ENCODE assay signal across 8 cellular contexts in genomic region chr17:40822132-40822812, GRCh38. TPM values are rescaled to one million over a fixed set of nuclear protein-coding genes. Genes with fewer than 3 reads are reported as not detected.
DNase-seq lines count a peak whose midpoint lies in the region; ATAC-seq and TF ChIP-seq lines count a peak whose summit lies in the region.

Gene KRT10 (minus strand): TSS chr17:40822614. CDS start chr17:40822585, 29 bp downstream.

- no peaks in the 10 kb centered on the region for H3K27me3 ChIP-seq in right atrium auricular region
- no peaks in the 10 kb centered on the region for H3K27me3 ChIP-seq in sigmoid colon

- TF ChIP-seq POLR2A in sigmoid colon (IDR thresholded peaks at IDR 0.05), result no peak

- H3K4me1 Mint-ChIP-seq in activated CD4-positive, alpha-beta memory T cell treated with anti-CD3 and anti-CD28 coated beads, Interleukin-2, amount 10 ng/mL, durations not matched to agents 7 days and 5 days, result peaks cover 41% of the 10 kb centered on the region

- TF ChIP-seq EP300 in sigmoid colon (IDR thresholded peaks at IDR 0.05), result no peak

- CTCF ChIA-PET in activated CD4-positive, alpha-beta memory T cell treated with anti-CD3 and anti-CD28 coated beads, Interleukin-2, amount 10 ng/mL, durations not matched to agents 7 days and 5 days (lab: Charles Lee), result no interaction called here

- H3K36me3 ChIP-seq in right atrium auricular region, result no peaks in the 10 kb centered on the region
- peaks cover 0 to 7% (median 0%) of the 10 kb centered on the region in 4 donors for H3K36me3 ChIP-seq in sigmoid colon

- no peak within 1 kb of the TSS for H3K4me3 Mint-ChIP-seq in activated CD4-positive, alpha-beta memory T cell treated with anti-CD3 and anti-CD28 coated beads, Interleukin-2, amount 10 ng/mL, durations not matched to agents 7 days and 5 days

- no peaks in the 10 kb centered on the region for H3K9me3 ChIP-seq in right atrium auricular region
- H3K9me3 ChIP-seq in sigmoid colon, result no peaks in the 10 kb centered on the region

- H3K36me3 Mint-ChIP-seq in activated CD4-positive, alpha-beta memory T cell treated with anti-CD3 and anti-CD28 coated beads, Interleukin-2, amount 10 ng/mL, durations not matched to agents 7 days and 5 days (ENCODE audit: low read depth), result peaks cover 19% of the 10 kb centered on the region

- intact Hi-C loops in sigmoid colon (cut with DNase I), result no loop called here

- WGBS in sigmoid colon, 2 donors, result 79 to 88% methylated on average over 7 of the region's 7 CpGs

- peaks cover 5% of the 10 kb centered on the region for H3K27me3 Mint-ChIP-seq in activated CD4-positive, alpha-beta memory T cell treated with anti-CD3 and anti-CD28 coated beads, Interleukin-2, amount 10 ng/mL, durations not matched to agents 7 days and 5 days

- H3K4me1 ChIP-seq in right atrium auricular region (peaks cover 0 to 15% of the 10 kb centered on the region in 2 donors), sigmoid colon (peaks cover 0 to 15% (median 0%) of the 10 kb centered on the region in 4 donors)

- ATAC-seq in HG03135 (IDR thresholded peaks at IDR 0.05; ENCODE audit: unreplicated experiment) (no peak), GM21423 (IDR thresholded peaks at IDR 0.05; ENCODE audit: unreplicated experiment) (no peak), HG02938 (IDR thresholded peaks at IDR 0.05; ENCODE audit: unreplicated experiment) (no peak)

- no peaks in the 10 kb centered on the region for H3K9me3 Mint-ChIP-seq in activated CD4-positive, alpha-beta memory T cell treated with anti-CD3 and anti-CD28 coated beads, Interleukin-2, amount 10 ng/mL, durations not matched to agents 7 days and 5 days

- H3K27ac ChIP-seq in right atrium auricular region (no peak within 1 kb of the TSS), sigmoid colon (no peak within 1 kb of the TSS)

- H3K4me3 ChIP-seq in right atrium auricular region (no peak within 1 kb of the TSS), sigmoid colon (no peak within 1 kb of the TSS)

- no peak within 1 kb of the TSS for H3K27ac Mint-ChIP-seq in activated CD4-positive, alpha-beta memory T cell treated with anti-CD3 and anti-CD28 coated beads, Interleukin-2, amount 10 ng/mL, durations not matched to agents 7 days and 5 days

- no peak for DNase-seq in HT-29 (ENCODE audit: low spot score)
- no peak for DNase-seq in activated CD4-positive, alpha-beta memory T cell treated with anti-CD3 and anti-CD28 coated beads, Interleukin-2, amount 10 ng/mL, durations not matched to agents 7 days and 5 days
- DNase-seq in right atrium auricular region (ENCODE audit: low spot score), result no peak
- DNase-seq in sigmoid colon, result no peak
- DNase-seq in SIG-M5 treated with dmso at 0.1 percent for 504 hours (lab: John Stamatoyannopoulos, UW; ENCODE audit: unreplicated experiment), result no peak

- POLR2A ChIA-PET in activated CD4-positive, alpha-beta memory T cell treated with anti-CD3 and anti-CD28 coated beads, Interleukin-2, amount 10 ng/mL, durations not matched to agents 7 days and 5 days (lab: Charles Lee), result no interaction called here

- TF ChIP-seq CTCF in right atrium auricular region (IDR thresholded peaks at IDR 0.05), result no peak
- TF ChIP-seq CTCF in sigmoid colon (IDR thresholded peaks at IDR 0.05), result no peak

RNA-seq across cellular contexts. Expression of gene KRT10, which starts in this region (rescaled TPM):
- total RNA-seq in HT-29 (2014; rRNA removed; shearing (Covaris generic)), result 14.7 and 17.7 TPM in 2 replicates
- total RNA-seq in activated CD4-positive, alpha-beta memory T cell treated with anti-CD3 and anti-CD28 coated beads, Interleukin-2, amount 10 ng/mL, durations not matched to agents 7 days and 5 days, result 10 to 100 TPM; 20.7 to 22.0 TPM
- total RNA-seq in right atrium auricular region (10 to 100 TPM; 18.9 to 21.5 TPM), sigmoid colon (10 to 100 TPM in 1 of 4 donors, 1 to 10 TPM in 2, under 1 TPM in 1; 0.83 to 26.0 (median 6.7) TPM)
- 10 to 100 TPM; 14.6 to 42.0 (median 32.4) TPM for polyA plus RNA-seq in sigmoid colon
